Comparison of ENCODE assay signal across 9 cellular contexts in the genomic region with DNA sequence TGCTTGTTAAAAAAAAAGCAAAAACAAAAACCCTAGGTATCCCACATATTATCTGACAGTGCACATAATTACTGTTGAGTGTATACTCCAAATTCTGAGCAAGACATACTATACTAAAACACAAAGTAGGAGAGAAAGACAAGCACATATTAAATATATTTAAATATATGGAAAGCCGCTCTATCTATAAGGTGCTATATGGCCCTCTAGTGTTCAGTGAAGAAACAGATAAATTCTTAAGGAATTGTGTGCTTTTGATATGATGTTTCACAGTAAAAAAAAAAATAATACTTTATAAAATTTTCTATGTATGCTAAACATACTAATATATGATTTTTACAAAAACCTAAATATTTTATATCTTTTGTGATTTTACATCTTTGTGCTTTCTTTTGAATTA.
DNase-seq lines count a peak whose midpoint lies in the region; ATAC-seq and TF ChIP-seq lines count a peak whose summit lies in the region.
"Had no signal": no experiment of that assay in that cellular context is flagged by ENCODE, and none has a peak within 500 bp of the region (broad histone marks: within the 10 kb centered on the region; RNA-seq: fewer than 3 reads in every experiment).

No MANE protein-coding gene starts in this region.

- no peak for TF ChIP-seq POLR2A in prostate gland (IDR thresholded peaks at IDR 0.05)

- no peaks in the 10 kb centered on the region for H4K20me1 ChIP-seq in DND-41 (ENCODE audit: insufficient read depth, low read length)

- no peak overlapping the region for H3K4me2 ChIP-seq in DND-41 (ENCODE audit: insufficient read depth, low read length)

- POLR2A ChIA-PET in T-cell (lab: Charles Lee) = interaction anchor here in 1 of 2 donors (0.5 kb wide), 1 partner anchor 1393 kb away, joined by 10 read pairs; no protein-coding TSS in a partner anchor

- peaks cover 8% of the 10 kb centered on the region; the same call in 1 of the 2 replicates for H3K36me3 ChIP-seq in DND-41 (ENCODE audit: insufficient read depth, low read length)
- no peaks in the 10 kb centered on the region for H3K36me3 ChIP-seq in prostate gland

- H3K9me3 ChIP-seq in DND-41 (ENCODE audit: insufficient read depth, low read length, severe bottlenecking) (no peaks in the 10 kb centered on the region), prostate gland (no peaks in the 10 kb centered on the region)

- TF ChIP-seq CTCF in DND-41 (IDR thresholded peaks at IDR 0.05; ENCODE audit: borderline replicate concordance, extremely low read depth, low read length, poor library complexity, severe bottlenecking) = peak; percentile 43
- peak; percentile 51 for TF ChIP-seq CTCF in LNCAP (IDR thresholded peaks at IDR 0.05)
- TF ChIP-seq CTCF in astrocyte of the spinal cord (IDR thresholded peaks at IDR 0.05; ENCODE audit: low read depth, low read length) = peak; percentile 45
- no peak for TF ChIP-seq CTCF in prostate gland (IDR thresholded peaks at IDR 0.05)

- intact Hi-C loops in prostate gland (cut with DNase I) (no loop called here), sciatic nerve (cut with DNase I) (no loop called here)

- H3K27me3 Mint-ChIP-seq in T-cell = no peaks in the 10 kb centered on the region
- H3K27me3 Mint-ChIP-seq: activated CD4-positive, alpha-beta memory T cell treated with anti-CD3 and anti-CD28 coated beads, Interleukin-2, amount 10 ng/mL, durations not matched to agents 7 days and 5 days had no signal

- H3K4me3 Mint-ChIP-seq in T-cell = no peak overlapping the region
- H3K4me3 Mint-ChIP-seq: activated CD4-positive, alpha-beta memory T cell treated with anti-CD3 and anti-CD28 coated beads, Interleukin-2, amount 10 ng/mL, durations not matched to agents 7 days and 5 days had no signal

- DNase-seq in DND-41 (no peak), astrocyte of the spinal cord (ENCODE audit: low read depth, low spot score) (peak; percentile 19), lung microvascular endothelial cell (ENCODE audit: low read depth in 2 of 2) (peak; percentile 8 to 18), prostate gland (ENCODE audit: low spot score) (no peak), T-cell (no peak), sciatic nerve (ENCODE audit: low spot score) (no peak)
- DNase-seq: activated CD4-positive, alpha-beta memory T cell treated with anti-CD3 and anti-CD28 coated beads, Interleukin-2, amount 10 ng/mL, durations not matched to agents 7 days and 5 days had no signal

- ATAC-seq in DND-41 (ENCODE audit: insufficient read depth, low read depth) = no peak
- ATAC-seq in T-cell (replicated peaks in 1 of 4) = no peak
- no peak for ATAC-seq in sciatic nerve

- CTCF ChIA-PET in T-cell (lab: Charles Lee) = interaction anchor here (0.5 to 0.7 kb wide), 4 partner anchors 11 to 1235 kb away, joined by 3 to 6 read pairs (median 4); no protein-coding TSS in a partner anchor

- H2AFZ ChIP-seq in DND-41 (ENCODE audit: low read depth, low read length) = no peak overlapping the region
- H2AFZ ChIP-seq: parathyroid adenoma had no signal

- H3K4me1 ChIP-seq in DND-41 (ENCODE audit: insufficient read depth, low read length) = 0 out of 2 replicates have a peak, but pooled peaks cover 3% of the 10 kb centered on the region
- H3K4me1 ChIP-seq in prostate gland (replicated peaks) = no peaks in the 10 kb centered on the region
- H3K4me1 ChIP-seq: parathyroid adenoma had no signal

- WGBS in prostate gland = 87% methylated on average over 1 of the region's 1 CpG

- H3K27ac Mint-ChIP-seq in T-cell = no peak overlapping the region
- H3K27ac Mint-ChIP-seq: activated CD4-positive, alpha-beta memory T cell treated with anti-CD3 and anti-CD28 coated beads, Interleukin-2, amount 10 ng/mL, durations not matched to agents 7 days and 5 days had no signal

- no peaks in the 10 kb centered on the region for H3K79me2 ChIP-seq in DND-41 (ENCODE audit: insufficient read depth, low read length)
- H3K79me2 ChIP-seq: parathyroid adenoma had no signal

- H3K4me1 Mint-ChIP-seq in T-cell = peaks cover 21 to 51% (median 43%) of the 10 kb centered on the region in 3 donors

- H3K27ac ChIP-seq in DND-41 (ENCODE audit: low read length) (no peak overlapping the region), prostate gland (no peak overlapping the region)
- H3K27ac ChIP-seq: parathyroid adenoma had no signal

- H3K9ac ChIP-seq in DND-41 (ENCODE audit: low read depth, low read length) = no peak overlapping the region
- H3K9ac ChIP-seq: parathyroid adenoma had no signal

- peaks cover 48% of the 10 kb centered on the region for H3K36me3 Mint-ChIP-seq in T-cell

- in situ Hi-C loops in astrocyte of the spinal cord (cut with HindIII; ENCODE audit: low sequenced_read_pairs) = no loop called here

- H3K27me3 ChIP-seq in DND-41 (ENCODE audit: insufficient read depth, low read length, poor library complexity) (no peaks in the 10 kb centered on the region), prostate gland (replicated peaks; ENCODE audit: insufficient read depth) (no peaks in the 10 kb centered on the region)

- no peak overlapping the region for H3K4me3 ChIP-seq in DND-41 (ENCODE audit: low read depth in 1 of 2, low read length in 2 of 2)
- H3K4me3 ChIP-seq in astrocyte of the spinal cord (ENCODE audit: low read depth, low read length) = no peak overlapping the region
- H3K4me3 ChIP-seq in prostate gland = no peak overlapping the region

- no peaks in the 10 kb centered on the region for H3K9me3 Mint-ChIP-seq in T-cell
- H3K9me3 Mint-ChIP-seq: activated CD4-positive, alpha-beta memory T cell treated with anti-CD3 and anti-CD28 coated beads, Interleukin-2, amount 10 ng/mL, durations not matched to agents 7 days and 5 days had no signal

Comparison
In these comparisons a context has a peak if more than half of its experiments do, and no peak if none do; other contexts are left out.
1. DNase-seq: peak in astrocyte of the spinal cord (single experiment) and lung microvascular endothelial cell (2 of 2); none in DND-41 (single experiment), prostate gland (single experiment), T-cell (0 of 34) and sciatic nerve (single experiment).
2. CTCF ChIP-seq: peak in DND-41 (single experiment), LNCAP (single experiment) and astrocyte of the spinal cord (single experiment); none in prostate gland (0 of 4).